ENCODE assay signal across 12 cellular contexts in genomic region chr14:89291351-89291940, GRCh38.
"Had no signal": no experiment of that assay in that cellular context is flagged by ENCODE, and none has a peak within 500 bp of the region (broad histone marks: within the 10 kb centered on the region; RNA-seq: fewer than 3 reads in every experiment).

No MANE protein-coding gene starts in this region.

- H3K4me3 Mint-ChIP-seq: activated CD4-positive, alpha-beta T cell treated with anti-CD3 and anti-CD28 coated beads, Interleukin-2, amount 10 ng/mL, durations not matched to agents 7 days and 5 days; neural progenitor cell; stimulated activated naive CD8-positive, alpha-beta T cell treated with anti-CD3 and anti-CD28 coated beads, Interleukin-15, Interleukin-2, amounts not matched to agents 100 ng/mL and 50 ng/mL, for 24 hours had no signal

- H3K9me3 ChIP-seq: ovary, testis had no signal

- H3K9me3 Mint-ChIP-seq: activated CD4-positive, alpha-beta T cell treated with anti-CD3 and anti-CD28 coated beads, Interleukin-2, amount 10 ng/mL, durations not matched to agents 7 days and 5 days; neural progenitor cell; stimulated activated naive CD8-positive, alpha-beta T cell treated with anti-CD3 and anti-CD28 coated beads, Interleukin-15, Interleukin-2, amounts not matched to agents 100 ng/mL and 50 ng/mL, for 24 hours had no signal

- H3K4me2 ChIP-seq: neural progenitor cell had no signal

- H3K9ac ChIP-seq: neural progenitor cell had no signal

- H3K4me3 ChIP-seq: neural progenitor cell, ovary, testis had no signal

- H2AFZ ChIP-seq: neural progenitor cell had no signal

- ATAC-seq: foreskin keratinocyte, left colon had no signal

- DNase-seq: activated CD4-positive, alpha-beta T cell treated with anti-CD3 and anti-CD28 coated beads, Interleukin-2, amount 10 ng/mL, durations not matched to agents 7 days and 5 days; activated gamma-delta T cell; activated T-cell treated with anti-CD3 and anti-CD28 coated beads, Interleukin-2, amount 50 U/mL, for 1 hour; foreskin keratinocyte; head of caudate nucleus; left colon; ovary; stimulated activated CD4-positive, alpha-beta T cell treated with anti-CD3 and anti-CD28 coated beads, Interleukin-12 subunit alpha, Interleukin-12 subunit beta, amount 100 ng/mL, for 4 hours; T1000; testis had no signal

- H3K27me3 Mint-ChIP-seq: activated CD4-positive, alpha-beta T cell treated with anti-CD3 and anti-CD28 coated beads, Interleukin-2, amount 10 ng/mL, durations not matched to agents 7 days and 5 days; stimulated activated naive CD8-positive, alpha-beta T cell treated with anti-CD3 and anti-CD28 coated beads, Interleukin-15, Interleukin-2, amounts not matched to agents 100 ng/mL and 50 ng/mL, for 24 hours had no signal

- H3K27me3 ChIP-seq: foreskin keratinocyte, neural progenitor cell, ovary, testis had no signal

- H3K27ac Mint-ChIP-seq: activated CD4-positive, alpha-beta T cell treated with anti-CD3 and anti-CD28 coated beads, Interleukin-2, amount 10 ng/mL, durations not matched to agents 7 days and 5 days had no signal

- H3K27ac ChIP-seq: foreskin keratinocyte, neural progenitor cell, ovary had no signal

- H3K36me3 ChIP-seq: neural progenitor cell, ovary had no signal

- H3K4me1 ChIP-seq: foreskin keratinocyte had no signal
